In the genomic region with DNA sequence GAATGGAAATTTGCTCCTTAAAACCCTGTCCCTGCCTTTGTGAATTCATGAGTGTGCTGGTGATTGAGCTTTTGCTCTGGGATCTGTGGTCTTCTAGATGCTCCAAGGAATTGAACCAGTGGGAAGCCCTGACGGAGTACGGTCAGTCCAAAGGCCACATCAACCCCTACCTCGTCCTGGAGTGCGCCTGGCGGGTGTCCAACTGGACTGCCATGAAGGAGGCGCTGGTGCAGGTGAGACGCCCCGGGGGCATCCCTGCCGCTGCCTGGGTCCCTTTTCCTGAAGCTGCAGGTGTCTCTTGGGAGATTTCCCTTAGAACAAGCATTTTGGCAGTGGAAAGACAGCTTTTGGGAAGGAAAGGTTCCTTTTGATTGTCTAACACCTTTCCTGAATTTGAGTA, we compare ENCODE assay signal across 17 cellular contexts.
DNase-seq lines count a peak whose midpoint lies in the region; ATAC-seq lines count a peak whose summit lies in the region.
"Had no signal": no experiment of that assay in that cellular context is flagged by ENCODE, and none has a peak within 500 bp of the region (broad histone marks: within the 10 kb centered on the region; RNA-seq: fewer than 3 reads in every experiment).

No MANE protein-coding gene starts in this region.

- H3K27me3 Mint-ChIP-seq in activated T-helper 17 cell treated with anti-CD3 and anti-CD28 coated beads, Interleukin-2, amount 50 U/mL, for 72 hours = no peaks in the 10 kb centered on the region

- no peaks in the 10 kb centered on the region for H3K9me3 Mint-ChIP-seq in activated T-helper 17 cell treated with anti-CD3 and anti-CD28 coated beads, Interleukin-2, amount 50 U/mL, for 72 hours
- H3K9me3 Mint-ChIP-seq: CD14-positive monocyte; CD8-positive, alpha-beta T cell; H9 had no signal

- H3K4me1 Mint-ChIP-seq in activated T-helper 17 cell treated with anti-CD3 and anti-CD28 coated beads, Interleukin-2, amount 50 U/mL, for 72 hours = peaks cover 3% of the 10 kb centered on the region
- H3K4me1 Mint-ChIP-seq: CD14-positive monocyte, H9 had no signal

- peak; percentile 5 for DNase-seq in NCI-H146 treated with DMSO at 0.1 percent for 48 hours (lab: John Stamatoyannopoulos, UW; ENCODE audit: unreplicated experiment)
- peak; percentile 68 for DNase-seq in mesenteric fat pad (ENCODE audit: low spot score)
- DNase-seq in ureter (ENCODE audit: low spot score) = peak; percentile 39
- DNase-seq in stimulated activated CD4-positive, alpha-beta T cell treated with anti-CD3 and anti-CD28 coated beads, Interleukin-4, amount 100 ng/mL, for 4 hours = no peak
- DNase-seq: BE2C; CD8-positive, alpha-beta T cell; COR-L47; DMS153; DMS79 treated with DMSO at 0.1 percent for 48 hours; EL; GOT3; H9 had no signal

- H3K27ac Mint-ChIP-seq in activated T-helper 17 cell treated with anti-CD3 and anti-CD28 coated beads, Interleukin-2, amount 50 U/mL, for 72 hours = peak overlapping the region; percentile 52
- H3K27ac Mint-ChIP-seq: CD14-positive monocyte; CD8-positive, alpha-beta T cell; H9 had no signal

- peaks cover 100% of the 10 kb centered on the region for H3K36me3 Mint-ChIP-seq in activated T-helper 17 cell treated with anti-CD3 and anti-CD28 coated beads, Interleukin-2, amount 50 U/mL, for 72 hours (ENCODE audit: low read depth)

- ATAC-seq in activated T-helper 17 cell treated with anti-CD3 and anti-CD28 coated beads, Interleukin-2, amount 50 U/mL, for 72 hours (replicated peaks) = no peak
- ATAC-seq in GM18909 (IDR thresholded peaks at IDR 0.05; ENCODE audit: poor library complexity, unreplicated experiment) = no peak
- ATAC-seq: A549; CD8-positive, alpha-beta T cell; HepG2 had no signal

- no peak overlapping the region for H3K4me3 Mint-ChIP-seq in activated T-helper 17 cell treated with anti-CD3 and anti-CD28 coated beads, Interleukin-2, amount 50 U/mL, for 72 hours
- H3K4me3 Mint-ChIP-seq: CD14-positive monocyte; CD8-positive, alpha-beta T cell; H9 had no signal

Comparison
In these comparisons a context has a peak if more than half of its experiments do, and no peak if none do; other contexts are left out.
1. DNase-seq: peak in NCI-H146 treated with DMSO at 0.1 percent for 48 hours (single experiment), mesenteric fat pad (single experiment) and ureter (single experiment); none in stimulated activated CD4-positive, alpha-beta T cell treated with anti-CD3 and anti-CD28 coated beads, Interleukin-4, amount 100 ng/mL, for 4 hours (0 of 2).